Comparison of ENCODE assay signal across 18 cellular contexts in the genomic region with DNA sequence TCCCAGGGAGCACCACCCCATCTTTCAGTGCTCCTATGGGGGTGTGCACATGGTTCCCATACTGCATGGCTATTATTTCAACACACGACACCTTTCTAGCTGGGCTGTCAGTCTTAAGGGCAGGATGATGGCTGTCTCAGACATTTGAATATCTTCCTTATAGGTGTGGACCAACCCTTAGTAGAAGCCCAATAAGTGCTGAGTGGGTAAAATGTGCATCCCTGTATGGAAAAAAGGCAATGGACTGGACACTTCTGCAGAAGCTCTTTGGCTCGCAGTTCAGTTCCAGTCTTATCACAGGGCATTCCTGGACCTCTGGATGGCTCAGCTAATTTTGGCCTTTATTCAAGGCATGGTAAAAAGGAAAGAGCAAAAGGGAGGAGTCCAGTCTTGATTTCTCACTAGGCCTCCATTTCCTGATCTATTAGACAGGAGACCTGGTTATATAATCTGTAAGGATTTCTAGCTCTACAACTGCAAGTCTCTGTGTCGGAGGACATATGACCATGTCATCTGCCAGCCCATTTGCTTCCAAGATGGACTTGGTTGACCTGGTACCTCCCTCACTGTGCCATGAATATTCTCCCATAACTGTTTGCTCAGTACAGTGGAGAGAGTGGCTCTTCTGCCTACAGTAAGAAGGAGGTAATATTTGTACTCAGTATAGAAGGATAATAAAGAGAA. TPM values are rescaled to one million over a fixed set of nuclear protein-coding genes. Genes with fewer than 3 reads are reported as not detected.
DNase-seq lines count a peak whose midpoint lies in the region; ATAC-seq, FAIRE-seq and TF ChIP-seq lines count a peak whose summit lies in the region.
"Had no signal": no experiment of that assay in that cellular context is flagged by ENCODE, and none has a peak within 500 bp of the region (broad histone marks: within the 10 kb centered on the region; RNA-seq: fewer than 3 reads in every experiment).

No MANE protein-coding gene starts in this region.

- H3K9ac ChIP-seq in K562 (ENCODE audit: insufficient read depth in 1 of 2, low read depth in 2 of 2, low read length in 2 of 2) = no peak overlapping the region
- H3K9ac ChIP-seq: GM23248 had no signal

- ATAC-seq in left cardiac atrium (peak; percentile 69 to 76), K562 (no peak), right cardiac atrium (peak; percentile 42 to 45)

- no peak overlapping the region for H3K4me2 ChIP-seq in K562 (ENCODE audit: insufficient read depth, low read length)

- in situ Hi-C loops in G401 (cut with HindIII; ENCODE audit: low sequenced_read_pairs) = no loop called here
- in situ Hi-C loops in K562 (cut with MboI) = no loop called here

- no peaks in the 10 kb centered on the region for H3K79me2 ChIP-seq in K562 (ENCODE audit: control insufficient read depth, insufficient read depth, low read length)

- intact Hi-C loops in left cardiac atrium (cut with DNase I) (no loop called here), cardiac septum (cut with DNase I) (no loop called here), K562 (cut with micrococcal nuclease) (no loop called here), right cardiac atrium (cut with DNase I) (no loop called here)

- no peak for FAIRE-seq in K562 (lab: Jason Lieb, UNC)
- FAIRE-seq: A204.1, D721Med, GM12892, GM18507 had no signal

- no peaks in the 10 kb centered on the region for H4K20me1 ChIP-seq in K562 (replicated peaks; ENCODE audit: control insufficient read depth, insufficient read depth, low read length)

- TF ChIP-seq POLR2A in K562 (conservative IDR thresholded peaks at IDR 0.05) = no peak

- no peak overlapping the region for H3K27ac ChIP-seq in K562 (ENCODE audit: extremely low read depth, low read depth, low read length)
- H3K27ac ChIP-seq in right cardiac atrium (ENCODE audit: low read length) = no peak overlapping the region
- H3K27ac ChIP-seq: C4-2B, GM23248 had no signal

- H2AFZ ChIP-seq in K562 (ENCODE audit: low read depth, low read length) = no peak overlapping the region
- H2AFZ ChIP-seq: GM23248 had no signal

- TF ChIP-seq EP300 in K562 (IDR thresholded peaks at IDR 0.05; ENCODE audit: low read length) = no peak

- no TSS peak for BruUV-seq in K562 (replicated peaks; lab: Mats Ljungman, UMichigan)

- no peaks in the 10 kb centered on the region for H3K9me1 ChIP-seq in K562 (ENCODE audit: control insufficient read depth, insufficient read depth, low read length)

- no peaks in the 10 kb centered on the region for H3K4me1 ChIP-seq in K562 (replicated peaks in 1 of 2; ENCODE audit: control insufficient read depth in 2 of 2, insufficient read depth in 2 of 2, low read length in 2 of 2)
- no peaks in the 10 kb centered on the region for H3K4me1 ChIP-seq in right cardiac atrium (ENCODE audit: control insufficient read depth, insufficient read depth, low read length)
- H3K4me1 ChIP-seq: HAP-1 had no signal

- H3K9me3 ChIP-seq in K562 (replicated peaks; ENCODE audit: control insufficient read depth, insufficient read depth, low read depth, low read length) (no peaks in the 10 kb centered on the region), right cardiac atrium (ENCODE audit: control insufficient read depth, low read length) (no peaks in the 10 kb centered on the region)
- H3K9me3 ChIP-seq: Caco-2, HAP-1 had no signal

- no peak for TF ChIP-seq CTCF in K562 (IDR thresholded peaks at IDR 0.05 in 2 of 3, conservative IDR thresholded peaks at IDR 0.05 in 1 of 3; ENCODE audit: insufficient read depth in 2 of 3, low read depth in 1 of 3, low read length in 3 of 3)

- H3K4me3 ChIP-seq in K562 (no peak overlapping the region), right cardiac atrium (ENCODE audit: low read length) (no peak overlapping the region)
- H3K4me3 ChIP-seq: GM23248, HAP-1 had no signal

- POLR2A ChIA-PET in K562 (lab: Yijun Ruan, JAX) = interaction anchor here (0.5 to 1.4 kb wide), 5 partner anchors 8 to 79 kb away, joined by 3 read pairs; no protein-coding TSS in a partner anchor

- H3K27me3 ChIP-seq in K562 (ENCODE audit: control insufficient read depth in 2 of 2, insufficient read depth in 2 of 2, low read length in 2 of 2) (peaks cover 15 to 19% of the 10 kb centered on the region in 2 experiments), right cardiac atrium (ENCODE audit: control insufficient read depth, insufficient read depth) (no peaks in the 10 kb centered on the region)

- TF ChIP-seq RAD21 in K562 (CRISPR knock-in tag; conservative IDR thresholded peaks at IDR 0.05 in 1 of 2, IDR thresholded peaks at IDR 0.05 in 1 of 2) = no peak

- 8% methylated on average over 3 of the region's 3 CpGs for WGBS in K562 (ENCODE audit: insufficient coverage, low coverage, missing lambda C conversion rate)
- WGBS in right cardiac atrium = 62% methylated on average over 3 of the region's 3 CpGs

- no peak for DNase-seq in left cardiac atrium
- no peak for DNase-seq in cardiac septum (ENCODE audit: low spot score)
- DNase-seq in G401 (ENCODE audit: low spot score) = peak; percentile 91
- DNase-seq in K562 (ENCODE audit: extremely low read depth in 1 of 4, low spot score in 3 of 4) = no peak
- DNase-seq in right cardiac atrium = no peak
- no peak for DNase-seq in NCI-H1105 (lab: John Stamatoyannopoulos, UW)
- DNase-seq in foreskin melanocyte = no peak
- DNase-seq: AML-193; Caco-2; CD4-positive, alpha-beta T cell; GDM1; GM23248 had no signal

- no peaks in the 10 kb centered on the region for H3K36me3 ChIP-seq in K562 (ENCODE audit: control insufficient read depth, insufficient read depth, low read length)
- H3K36me3 ChIP-seq: HAP-1 had no signal

- CTCF ChIA-PET in K562 (lab: Yijun Ruan, JAX; ENCODE audit: low intra/inter-chr PET ratio) = no interaction called here

TF ChIP-seq in K562, 482 proteins besides CTCF, POLR2A, EP300 and RAD21 (continues in another document):
- peak; percentile 53 for TF ChIP-seq MAFG (tag; conservative IDR thresholded peaks at IDR 0.05)
- TF ChIP-seq BACH1 (tag; IDR thresholded peaks at IDR 0.05) = no peak
- TF ChIP-seq CGGBP1 (CRISPR knock-in tag; IDR thresholded peaks at IDR 0.05) = no peak
- TF ChIP-seq, protein P1, sequence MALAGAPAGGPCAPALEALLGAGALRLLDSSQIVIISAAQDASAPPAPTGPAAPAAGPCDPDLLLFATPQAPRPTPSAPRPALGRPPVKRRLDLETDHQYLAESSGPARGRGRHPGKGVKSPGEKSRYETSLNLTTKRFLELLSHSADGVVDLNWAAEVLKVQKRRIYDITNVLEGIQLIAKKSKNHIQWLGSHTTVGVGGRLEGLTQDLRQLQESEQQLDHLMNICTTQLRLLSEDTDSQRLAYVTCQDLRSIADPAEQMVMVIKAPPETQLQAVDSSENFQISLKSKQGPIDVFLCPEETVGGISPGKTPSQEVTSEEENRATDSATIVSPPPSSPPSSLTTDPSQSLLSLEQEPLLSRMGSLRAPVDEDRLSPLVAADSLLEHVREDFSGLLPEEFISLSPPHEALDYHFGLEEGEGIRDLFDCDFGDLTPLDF (CRISPR knock-in tag; IDR thresholded peaks at IDR 0.05) = no peak
- TF ChIP-seq, protein P2, sequence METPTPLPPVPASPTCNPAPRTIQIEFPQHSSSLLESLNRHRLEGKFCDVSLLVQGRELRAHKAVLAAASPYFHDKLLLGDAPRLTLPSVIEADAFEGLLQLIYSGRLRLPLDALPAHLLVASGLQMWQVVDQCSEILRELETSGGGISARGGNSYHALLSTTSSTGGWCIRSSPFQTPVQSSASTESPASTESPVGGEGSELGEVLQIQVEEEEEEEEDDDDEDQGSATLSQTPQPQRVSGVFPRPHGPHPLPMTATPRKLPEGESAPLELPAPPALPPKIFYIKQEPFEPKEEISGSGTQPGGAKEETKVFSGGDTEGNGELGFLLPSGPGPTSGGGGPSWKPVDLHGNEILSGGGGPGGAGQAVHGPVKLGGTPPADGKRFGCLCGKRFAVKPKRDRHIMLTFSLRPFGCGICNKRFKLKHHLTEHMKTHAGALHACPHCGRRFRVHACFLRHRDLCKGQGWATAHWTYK (CRISPR knock-in tag; IDR thresholded peaks at IDR 0.05) = no peak
- TF ChIP-seq MTA1 (IDR thresholded peaks at IDR 0.05; ENCODE audit: borderline replicate concordance) = no peak
- no peak for TF ChIP-seq RNF2 (IDR thresholded peaks at IDR 0.05)
- TF ChIP-seq SIX5 (IDR thresholded peaks at IDR 0.05; ENCODE audit: borderline replicate concordance in 1 of 2, insufficient read depth in 1 of 2, low read depth in 1 of 2, low read length in 2 of 2) = no peak
- TF ChIP-seq HDAC3 (IDR thresholded peaks at IDR 0.05; ENCODE audit: borderline replicate concordance, partially characterized antibody) = no peak
- peak; percentile 61; the same call in 1 of the 2 replicates for TF ChIP-seq C11orf30 (IDR thresholded peaks at IDR 0.05; ENCODE audit: low read depth)
- no peak for TF ChIP-seq MCM3 (IDR thresholded peaks at IDR 0.05)

RNA-seq across cellular contexts. Expression of gene RASGRP1, which starts 53.8 kb away (rescaled TPM):
- total RNA-seq in left cardiac atrium = 1 to 10 TPM; 1.0 to 1.6 TPM
- total RNA-seq in cardiac septum = 2.2 TPM
- not detected in 2 replicates for total RNA-seq in G401 (2014; rRNA removed; shearing (Covaris generic))
- total RNA-seq in K562 (2011; cell fraction: chromatin; rRNA removed; ENCODE audit: low replicate concordance) = 0.49 and 1.2 TPM in 2 replicates
- 0.33 and 0.39 TPM in 2 replicates for total RNA-seq in K562 (2011; cell fraction: nucleolus; rRNA removed)
- total RNA-seq in K562 (2011; cell fraction: nucleoplasm; rRNA removed) = 0.88 and 0.92 TPM in 2 replicates
- total RNA-seq in K562 (2014; rRNA removed) = 0.23 and 0.49 TPM in 2 replicates
- total RNA-seq in K562 (2014; rRNA removed; fragmentation: Illumina TruSeq; extraction: Trizol) = 0.44 and 0.54 TPM in 2 replicates
- total RNA-seq in K562 (2015; rRNA removed; fragmentation: Illumina TruSeq; extraction: Trizol) = 0.26 and 0.33 TPM in 2 replicates
- 0.31 and 0.51 TPM in 2 replicates for total RNA-seq in K562 (2021)
- 0.12 and 0.38 TPM in 2 replicates for polyA plus RNA-seq in K562 (2011; rRNA removed)
- 0.12 and 0.19 TPM in 2 replicates for polyA plus RNA-seq in K562 (2011; cell fraction: cytosol; rRNA removed)
- 0.37 and 0.51 TPM in 2 replicates for polyA plus RNA-seq in K562 (2011; cell fraction: nucleus; rRNA removed)
- 0.35 and 1.2 TPM in 2 replicates for polyA plus RNA-seq in K562 (2012)
- polyA plus RNA-seq in K562 (2014; fragmentation: Illumina TruSeq; extraction: Trizol) = 0.30 and 0.60 TPM in 2 replicates
- polyA plus RNA-seq in K562 (2014; fragmentation: Nextera tagmentation; extraction: Ambion mirVana) = under 1 TPM; 0.14 to 0.17 TPM
- 0.27 and 0.72 TPM in 2 replicates for polyA plus RNA-seq in K562 (2014; rRNA removed)
- 0.21 and 0.24 TPM in 2 replicates for polyA minus RNA-seq in K562 (2011; rRNA and poly(A)+ RNA removed)
- not detected in 2 replicates for polyA minus RNA-seq in K562 (2011; cell fraction: cytosol; rRNA and poly(A)+ RNA removed)
- polyA minus RNA-seq in K562 (2011; cell fraction: nucleus; rRNA and poly(A)+ RNA removed) = 0.22 and 0.27 TPM in 2 replicates
- 1 to 10 TPM; 1.3 to 3.5 (median 2.0) TPM for total RNA-seq in right cardiac atrium
- 0.43 TPM for polyA plus RNA-seq in right cardiac atrium
